In the genomic region with DNA sequence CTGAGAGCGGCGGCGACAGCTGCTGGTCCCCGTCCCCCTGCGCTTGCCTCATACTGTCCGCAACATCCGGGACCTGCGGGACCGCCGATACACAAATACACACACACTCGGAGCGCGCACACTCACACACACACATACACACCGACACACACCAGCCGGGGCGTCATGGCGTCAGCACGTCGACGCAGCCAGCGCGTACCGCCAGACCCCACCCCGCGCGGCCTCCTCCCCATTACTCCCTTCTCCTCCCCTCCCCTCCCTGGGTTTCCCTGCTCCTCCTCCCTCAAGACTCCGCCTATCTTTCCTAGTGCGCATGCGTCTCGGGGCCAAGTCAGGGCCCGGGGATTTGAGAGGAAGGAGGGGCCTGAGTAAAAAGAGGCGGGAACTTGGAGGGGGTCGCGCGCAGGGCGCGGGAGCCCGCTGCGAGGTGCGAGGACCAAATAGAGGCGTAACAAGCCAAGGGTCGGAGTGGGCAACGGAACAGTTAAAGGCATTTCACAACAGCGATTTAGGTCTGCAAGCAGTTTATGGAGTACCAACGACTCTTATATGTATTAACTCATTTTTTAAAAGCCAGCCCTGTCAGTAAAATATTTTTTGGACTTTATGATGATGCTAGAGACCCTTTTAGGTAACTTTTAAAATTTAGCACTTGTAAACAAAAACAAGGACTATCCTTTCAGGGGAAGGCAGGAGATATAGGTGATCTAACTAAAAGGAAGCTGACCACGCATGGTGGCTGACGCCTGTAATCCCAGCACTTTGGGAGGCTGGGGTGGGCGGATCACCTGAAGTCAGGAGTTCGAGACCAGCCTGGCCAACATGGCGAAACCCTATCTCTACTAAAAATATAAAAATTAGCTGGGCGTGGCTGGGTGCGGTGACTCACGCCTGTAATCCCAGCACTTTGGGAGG, we compare ENCODE assay signal across 8 cellular contexts. TPM values are rescaled to one million over a fixed set of nuclear protein-coding genes. Genes with fewer than 3 reads are reported as not detected.
DNase-seq lines count a peak whose midpoint lies in the region; ATAC-seq and TF ChIP-seq lines count a peak whose summit lies in the region.

SPOP (minus strand) TSS at position 165 of the 915 bp plus-strand sequence. CDS start 55,287 bp downstream, outside the sequence.

- peaks cover 5% of the 10 kb centered on the region for H3K27me3 Mint-ChIP-seq in CD4-positive, alpha-beta T cell

- H3K36me3 ChIP-seq in lung (ENCODE audit: control insufficient read depth in 2 of 2, insufficient read depth in 2 of 2, low read length in 2 of 2): no peaks in the 10 kb centered on the region

- peak within 1 kb of the TSS; percentile 98 for H3K4me3 Mint-ChIP-seq in CD4-positive, alpha-beta T cell

- H3K9me3 Mint-ChIP-seq in CD4-positive, alpha-beta T cell: no peaks in the 10 kb centered on the region

- DNase-seq in CD4-positive, alpha-beta T cell: peak; percentile 98 to 99 (median 99)
- DNase-seq in HS-27A (ENCODE audit: low read depth) (peak; percentile 97), NK-92 (lab: John Stamatoyannopoulos, UW; ENCODE audit: unreplicated experiment) (peak; percentile 95), lung (ENCODE audit: low spot score) (peak; percentile 100)
- DNase-seq in activated CD8-positive, alpha-beta memory T cell treated with anti-CD3 and anti-CD28 coated beads for 1 hour (ENCODE audit: extremely low read depth in 1 of 2, low read depth in 1 of 2): peak; percentile 97 to 98
- peak; percentile 97 for DNase-seq in effector CD4-positive, alpha-beta T cell
- peak; percentile 91 to 99 (median 98) for DNase-seq in stimulated activated CD4-positive, alpha-beta T cell treated with anti-CD3 and anti-CD28 coated beads, TNF-alpha, amount 100 ng/mL, for 4 hours (ENCODE audit: low read depth in 3 of 3)

- H3K27ac ChIP-seq in CD4-positive, alpha-beta T cell (ENCODE audit: low read depth, low read length): peak within 1 kb of the TSS; percentile 98
- H3K27ac ChIP-seq in lung (ENCODE audit: low read depth in 1 of 2, low read length in 1 of 2): peak within 1 kb of the TSS; percentile 87 to 93

- H3K4me1 ChIP-seq in lung (ENCODE audit: control insufficient read depth in 2 of 2, insufficient read depth in 2 of 2, low read length in 2 of 2): peaks cover 0 to 4% of the 10 kb centered on the region in 2 donors

- peak; percentile 88 for ATAC-seq in CD4-positive, alpha-beta T cell (ENCODE audit: poor library complexity)
- ATAC-seq in GM19455 (IDR thresholded peaks at IDR 0.05; ENCODE audit: unreplicated experiment): peak; percentile 64
- peak; percentile 99 for ATAC-seq in lung (ENCODE audit: insufficient read depth, low FRiP score)

- peaks cover 47% of the 10 kb centered on the region for H3K36me3 Mint-ChIP-seq in CD4-positive, alpha-beta T cell (ENCODE audit: low read depth)

- H3K4me3 ChIP-seq in lung: peak within 1 kb of the TSS; percentile 61

- no peaks in the 10 kb centered on the region for H3K27me3 ChIP-seq in CD4-positive, alpha-beta T cell (ENCODE audit: control insufficient read depth, insufficient read depth, low read length)
- no peaks in the 10 kb centered on the region for H3K27me3 ChIP-seq in lung (ENCODE audit: control insufficient read depth, insufficient read depth)

- TF ChIP-seq CTCF in CD4-positive, alpha-beta T cell (IDR thresholded peaks at IDR 0.05): no peak
- TF ChIP-seq CTCF in lung (IDR thresholded peaks at IDR 0.05; ENCODE audit: control extremely low read depth, extremely low read depth): no peak

- POLR2A ChIA-PET in CD4-positive, alpha-beta T cell (lab: Charles Lee): interaction anchor here (0.8 to 1.5 kb wide), 11 partner anchors 9 to 271 kb away, joined by 3 to 16 read pairs (median 5); partner anchors contain the start of genes FAM117A, KAT7 and SLC35B1

- no peaks in the 10 kb centered on the region for H3K9me3 ChIP-seq in CD4-positive, alpha-beta T cell (ENCODE audit: control insufficient read depth, low read length)
- no peaks in the 10 kb centered on the region for H3K9me3 ChIP-seq in lung (ENCODE audit: control insufficient read depth in 2 of 2, insufficient read depth in 1 of 2, low read length in 1 of 2)

- CTCF ChIA-PET in CD4-positive, alpha-beta T cell (lab: Charles Lee): interaction anchor here (1.0 to 1.3 kb wide), 2 partner anchors 18 to 108 kb away, joined by 4 to 6 read pairs; no protein-coding TSS in a partner anchor

- 14 to 19% methylated on average over 41 to 53 of the region's 53 CpGs for WGBS in lung, 2 donors

- peak within 1 kb of the TSS; percentile 95 for H3K27ac Mint-ChIP-seq in CD4-positive, alpha-beta T cell

- peaks cover 50% of the 10 kb centered on the region for H3K4me1 Mint-ChIP-seq in CD4-positive, alpha-beta T cell (ENCODE audit: low read depth)

- intact Hi-C loops in CD4-positive, alpha-beta T cell (cut with DNase I, micrococcal nuclease): loop anchor here in 1 of 2 experiments (5.0 kb wide), 1 partner anchor 36 kb away; no protein-coding TSS in a partner anchor

RNA-seq across cellular contexts. Expression of gene SPOP, which starts in this region (rescaled TPM):
- 10 to 100 TPM; 38.7 to 41.5 TPM for total RNA-seq in CD4-positive, alpha-beta T cell
- total RNA-seq in lung: 10 to 100 TPM; 85.0 to 98.0 TPM
- polyA plus RNA-seq in lung: 10 to 100 TPM; 28.7 to 44.2 TPM

Comparison
In these comparisons a context has a peak if more than half of its experiments do, and no peak if none do; other contexts are left out.
1. Peak in every context shown above with its lines: DNase-seq, ATAC-seq, H3K4me3 ChIP-seq and H3K27ac ChIP-seq.